Comparison of ENCODE assay signal across 1 cellular context in the genomic region with DNA sequence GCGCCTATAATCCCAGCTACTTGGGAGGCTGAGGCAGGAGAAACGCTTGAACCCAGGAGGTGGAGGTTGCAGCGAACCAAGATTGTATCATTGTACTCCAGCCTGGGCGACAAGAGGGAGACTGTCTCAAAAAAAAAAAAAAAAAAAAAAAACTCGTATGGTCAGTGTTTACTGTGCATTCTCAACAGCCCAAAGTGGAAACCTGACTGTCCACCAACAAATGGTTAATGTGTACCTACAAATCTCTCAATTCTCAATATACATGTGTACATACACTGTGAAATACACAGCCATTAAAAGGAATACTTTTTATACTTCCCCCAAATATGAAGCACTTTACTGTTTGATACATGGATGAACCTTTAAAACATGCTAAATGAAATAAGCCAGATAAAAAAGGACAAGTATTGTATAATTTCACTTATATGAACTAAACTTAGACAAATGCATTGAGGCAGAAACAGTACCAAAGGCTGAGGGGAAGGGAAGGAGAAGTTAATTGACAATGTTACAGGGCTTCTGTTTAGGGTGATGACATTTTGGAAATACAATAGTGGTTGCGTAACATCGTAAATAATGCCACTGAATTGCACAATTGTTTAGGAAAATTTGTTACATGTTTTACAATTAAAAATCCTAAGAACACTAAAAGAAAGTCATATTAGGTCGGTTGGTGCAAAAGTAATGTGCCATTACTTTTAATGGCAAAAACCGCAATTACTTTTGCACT.
TF ChIP-seq lines count a peak whose summit lies in the region.

No MANE protein-coding gene starts in this region.

TF ChIP-seq in GM12878, 131 proteins besides CTCF, POLR2A, EP300 and RAD21:
- TF ChIP-seq ETV6 (conservative IDR thresholded peaks at IDR 0.05 in 1 of 2, IDR thresholded peaks at IDR 0.05 in 1 of 2; ENCODE audit: borderline replicate concordance in 1 of 2, low read depth in 1 of 2) (no peak), E2F4 (IDR thresholded peaks at IDR 0.05; ENCODE audit: low read depth, low read length) (no peak), PAX8 (IDR thresholded peaks at IDR 0.05) (no peak), SMAD5 (IDR thresholded peaks at IDR 0.05; ENCODE audit: low read depth) (peak; percentile 10; the same call in 1 of the 2 replicates)
- TF ChIP-seq, protein P1, sequence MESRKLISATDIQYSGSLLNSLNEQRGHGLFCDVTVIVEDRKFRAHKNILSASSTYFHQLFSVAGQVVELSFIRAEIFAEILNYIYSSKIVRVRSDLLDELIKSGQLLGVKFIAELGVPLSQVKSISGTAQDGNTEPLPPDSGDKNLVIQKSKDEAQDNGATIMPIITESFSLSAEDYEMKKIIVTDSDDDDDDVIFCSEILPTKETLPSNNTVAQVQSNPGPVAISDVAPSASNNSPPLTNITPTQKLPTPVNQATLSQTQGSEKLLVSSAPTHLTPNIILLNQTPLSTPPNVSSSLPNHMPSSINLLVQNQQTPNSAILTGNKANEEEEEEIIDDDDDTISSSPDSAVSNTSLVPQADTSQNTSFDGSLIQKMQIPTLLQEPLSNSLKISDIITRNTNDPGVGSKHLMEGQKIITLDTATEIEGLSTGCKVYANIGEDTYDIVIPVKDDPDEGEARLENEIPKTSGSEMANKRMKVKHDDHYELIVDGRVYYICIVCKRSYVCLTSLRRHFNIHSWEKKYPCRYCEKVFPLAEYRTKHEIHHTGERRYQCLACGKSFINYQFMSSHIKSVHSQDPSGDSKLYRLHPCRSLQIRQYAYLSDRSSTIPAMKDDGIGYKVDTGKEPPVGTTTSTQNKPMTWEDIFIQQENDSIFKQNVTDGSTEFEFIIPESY (IDR thresholded peaks at IDR 0.05), result no peak
